In genomic region chr7:47379629-47380324, GRCh38 we compare ENCODE assay signal across 9 cellular contexts.
DNase-seq lines count a peak whose midpoint lies in the region; ATAC-seq and TF ChIP-seq lines count a peak whose summit lies in the region.
"Had no signal": no experiment of that assay in that cellular context is flagged by ENCODE, and none has a peak within 500 bp of the region (broad histone marks: within the 10 kb centered on the region; RNA-seq: fewer than 3 reads in every experiment).

No MANE protein-coding gene starts in this region.

- H3K9ac ChIP-seq in mucosa of stomach (ENCODE audit: low read length) = no peak overlapping the region
- H3K9ac ChIP-seq: BLaER1 had no signal

- in situ Hi-C loops in ACHN (cut with HindIII; ENCODE audit: low pct_ligation_motif_present, low pct_unique_long_range_greater_than_20kb, low sequenced_read_pairs) = no loop called here
- in situ Hi-C loops in Panc1 (cut with HindIII; ENCODE audit: low pct_unique_long_range_greater_than_20kb, low sequenced_read_pairs) = no loop called here

- no peak overlapping the region for H3K27ac Mint-ChIP-seq in activated naive CD8-positive, alpha-beta T cell treated with anti-CD3 and anti-CD28 coated beads for 36 hours

- H3K4me3 ChIP-seq in Panc1 (ENCODE audit: low read depth in 2 of 2, low read length in 2 of 2) (no peak overlapping the region), mucosa of stomach (ENCODE audit: low read length) (peak overlapping the region; percentile 25)
- H3K4me3 ChIP-seq: BLaER1 had no signal

- H3K9me3 ChIP-seq in Panc1 (ENCODE audit: control insufficient read depth, insufficient read depth, low read depth, low read length) = no peaks in the 10 kb centered on the region
- no peaks in the 10 kb centered on the region for H3K9me3 ChIP-seq in mucosa of stomach (ENCODE audit: control insufficient read depth, low read length)
- H3K9me3 ChIP-seq: BLaER1 had no signal

- no peak for TF ChIP-seq CTCF in Panc1 (IDR thresholded peaks at IDR 0.05)

- H3K36me3 ChIP-seq in Panc1 (ENCODE audit: control insufficient read depth, insufficient read depth, low read length) (peaks cover 15% of the 10 kb centered on the region), mucosa of stomach (ENCODE audit: control insufficient read depth, insufficient read depth, low read length) (no peaks in the 10 kb centered on the region)

- BruUV-seq in Panc1 (replicated peaks; lab: Mats Ljungman, UMichigan) = no TSS peak

- H3K27me3 ChIP-seq in Panc1 (ENCODE audit: control insufficient read depth, insufficient read depth, low read length) = no peaks in the 10 kb centered on the region
- H3K27me3 ChIP-seq in mucosa of stomach (ENCODE audit: control insufficient read depth, insufficient read depth, low read length) = no peaks in the 10 kb centered on the region

- CTCF ChIA-PET in Panc1 (lab: Charles Lee) = no interaction called here

- H3K27ac ChIP-seq in Panc1 (ENCODE audit: low read length) = peak overlapping the region; percentile 55; the same call in 1 of the 2 replicates
- H3K27ac ChIP-seq: BLaER1 had no signal

- H3K4me1 Mint-ChIP-seq in activated naive CD8-positive, alpha-beta T cell treated with anti-CD3 and anti-CD28 coated beads for 36 hours = peaks cover 7% of the 10 kb centered on the region

- H3K27me3 Mint-ChIP-seq in activated naive CD8-positive, alpha-beta T cell treated with anti-CD3 and anti-CD28 coated beads for 36 hours = peaks cover 30% of the 10 kb centered on the region

- H3K4me1 ChIP-seq in Panc1 (ENCODE audit: control insufficient read depth, insufficient read depth, low read length) (peaks cover 98% of the 10 kb centered on the region), mucosa of stomach (ENCODE audit: control insufficient read depth, insufficient read depth, low read length) (peaks cover 72% of the 10 kb centered on the region)

- intact Hi-C loops in Panc1 (cut with micrococcal nuclease; ENCODE audit: unreplicated experiment) = no loop called here

- H3K36me3 Mint-ChIP-seq in activated naive CD8-positive, alpha-beta T cell treated with anti-CD3 and anti-CD28 coated beads for 36 hours = no peaks in the 10 kb centered on the region

- POLR2A ChIA-PET in Panc1 (lab: Charles Lee) = no interaction called here

- no peaks in the 10 kb centered on the region for H3K9me3 Mint-ChIP-seq in activated naive CD8-positive, alpha-beta T cell treated with anti-CD3 and anti-CD28 coated beads for 36 hours

- DNase-seq in ACHN = peak; percentile 76
- no peak for DNase-seq in Panc1 (ENCODE audit: low read depth, low spot score)
- DNase-seq in fibroblast of gingiva (ENCODE audit: low read depth) = peak; percentile 28
- DNase-seq in NCI-H146 (lab: John Stamatoyannopoulos, UW) = no peak
- no peak for DNase-seq in NOMO-1 treated with DMSO at 0.1 percent for 48 hours (lab: John Stamatoyannopoulos, UW; ENCODE audit: unreplicated experiment)
- DNase-seq in activated naive CD8-positive, alpha-beta T cell treated with anti-CD3 and anti-CD28 coated beads for 36 hours = no peak

- no peak overlapping the region for H3K4me3 Mint-ChIP-seq in activated naive CD8-positive, alpha-beta T cell treated with anti-CD3 and anti-CD28 coated beads for 36 hours

- ATAC-seq in Panc1 (peak; percentile 62), HG02588 (IDR thresholded peaks at IDR 0.05; ENCODE audit: unreplicated experiment) (no peak)

Comparison
In these comparisons a context has a peak if more than half of its experiments do, and no peak if none do; other contexts are left out.
1. DNase-seq: peak in ACHN (single experiment) and fibroblast of gingiva (single experiment); none in Panc1 (single experiment), NCI-H146 (single experiment), NOMO-1 treated with DMSO at 0.1 percent for 48 hours (single experiment) and activated naive CD8-positive, alpha-beta T cell treated with anti-CD3 and anti-CD28 coated beads for 36 hours (single experiment).